ENCODE assay signal across 16 cellular contexts in genomic region chr10:76205361-76205760, GRCh38.
"Had no signal": no experiment of that assay in that cellular context is flagged by ENCODE, and none has a peak within 500 bp of the region (broad histone marks: within the 10 kb centered on the region; RNA-seq: fewer than 3 reads in every experiment).

No MANE protein-coding gene starts in this region.

- H3K36me3 ChIP-seq: colonic mucosa, esophagus squamous epithelium, neutrophil, tibial artery had no signal

- H3K9me3 ChIP-seq: colonic mucosa, esophagus squamous epithelium, neutrophil, tibial artery had no signal

- FAIRE-seq: urothelium cell line had no signal

- H3K36me3 Mint-ChIP-seq: natural killer cell; stimulated activated memory B cell treated with anti-CD40 and anti-IgM and Interleukin-4, amounts not matched to agents 10 μg/mL and 1 μg/mL and 100 μg/mL, for 72 hours had no signal

- H3K27ac ChIP-seq: colonic mucosa, esophagus squamous epithelium, neutrophil, tibial artery had no signal

- H3K27me3 Mint-ChIP-seq: activated T-helper 17 cell treated with anti-CD3 and anti-CD28 coated beads, Interleukin-2, amount 50 U/mL, for 72 hours; stimulated activated memory B cell treated with anti-CD40 and anti-IgM and Interleukin-4, amounts not matched to agents 10 μg/mL and 1 μg/mL and 100 μg/mL, for 72 hours had no signal

- ATAC-seq: activated naive CD8-positive, alpha-beta T cell treated with anti-CD3 and anti-CD28 coated beads, Interleukin-2, amount 50 U/mL, for 24 hours; activated T-helper 17 cell treated with anti-CD3 and anti-CD28 coated beads, Interleukin-2, amount 50 U/mL, for 72 hours; left ventricle myocardium superior; natural killer cell; stimulated activated memory B cell treated with anti-CD40 and anti-IgM and Interleukin-4, amounts not matched to agents 10 μg/mL and 1 μg/mL and 100 μg/mL, for 72 hours had no signal

- H3K4me1 ChIP-seq: colonic mucosa, esophagus squamous epithelium, tibial artery had no signal

- H3K27me3 ChIP-seq: colonic mucosa, esophagus squamous epithelium, neutrophil, tibial artery had no signal

- H3K27ac Mint-ChIP-seq: activated naive CD4-positive, alpha-beta T cell treated with anti-CD3 and anti-CD28 coated beads for 36 hours; activated naive CD8-positive, alpha-beta T cell treated with anti-CD3 and anti-CD28 coated beads, Interleukin-2, amount 50 U/mL, for 24 hours; activated T-helper 17 cell treated with anti-CD3 and anti-CD28 coated beads, Interleukin-2, amount 50 U/mL, for 72 hours; natural killer cell; stimulated activated memory B cell treated with anti-CD40 and anti-IgM and Interleukin-4, amounts not matched to agents 10 μg/mL and 1 μg/mL and 100 μg/mL, for 72 hours had no signal

- H3K4me1 Mint-ChIP-seq: activated naive CD8-positive, alpha-beta T cell treated with anti-CD3 and anti-CD28 coated beads, Interleukin-2, amount 50 U/mL, for 24 hours; activated T-helper 17 cell treated with anti-CD3 and anti-CD28 coated beads, Interleukin-2, amount 50 U/mL, for 72 hours; natural killer cell; stimulated activated memory B cell treated with anti-CD40 and anti-IgM and Interleukin-4, amounts not matched to agents 10 μg/mL and 1 μg/mL and 100 μg/mL, for 72 hours had no signal

- H3K9me3 Mint-ChIP-seq: activated naive CD4-positive, alpha-beta T cell treated with anti-CD3 and anti-CD28 coated beads for 36 hours; activated naive CD8-positive, alpha-beta T cell treated with anti-CD3 and anti-CD28 coated beads, Interleukin-2, amount 50 U/mL, for 24 hours; activated T-helper 17 cell treated with anti-CD3 and anti-CD28 coated beads, Interleukin-2, amount 50 U/mL, for 72 hours; natural killer cell; stimulated activated memory B cell treated with anti-CD40 and anti-IgM and Interleukin-4, amounts not matched to agents 10 μg/mL and 1 μg/mL and 100 μg/mL, for 72 hours had no signal

- DNase-seq: activated CD4-positive, alpha-beta T cell treated with anti-CD3 and anti-CD28 coated beads, Interleukin-2, amount 50 U/mL, for 48 hours; activated naive CD4-positive, alpha-beta T cell treated with anti-CD3 and anti-CD28 coated beads for 36 hours; activated naive CD8-positive, alpha-beta T cell treated with anti-CD3 and anti-CD28 coated beads, Interleukin-2, amount 50 U/mL, for 24 hours; colonic mucosa; esophagus squamous epithelium; hippocampal formation; left ventricle myocardium superior; mesendoderm; natural killer cell; stimulated activated CD4-positive, alpha-beta T cell treated with anti-CD3 and anti-CD28 coated beads, Interleukin-2, amount 100 ng/mL, for 48 hours; T-helper 9 cell; tibial artery had no signal

- H3K4me3 ChIP-seq: colonic mucosa, esophagus squamous epithelium, tibial artery had no signal

- H3K4me3 Mint-ChIP-seq: activated naive CD4-positive, alpha-beta T cell treated with anti-CD3 and anti-CD28 coated beads for 36 hours; activated naive CD8-positive, alpha-beta T cell treated with anti-CD3 and anti-CD28 coated beads, Interleukin-2, amount 50 U/mL, for 24 hours; activated T-helper 17 cell treated with anti-CD3 and anti-CD28 coated beads, Interleukin-2, amount 50 U/mL, for 72 hours; natural killer cell; stimulated activated memory B cell treated with anti-CD40 and anti-IgM and Interleukin-4, amounts not matched to agents 10 μg/mL and 1 μg/mL and 100 μg/mL, for 72 hours had no signal
